ENCODE assay signal across 19 cellular contexts in the genomic region with DNA sequence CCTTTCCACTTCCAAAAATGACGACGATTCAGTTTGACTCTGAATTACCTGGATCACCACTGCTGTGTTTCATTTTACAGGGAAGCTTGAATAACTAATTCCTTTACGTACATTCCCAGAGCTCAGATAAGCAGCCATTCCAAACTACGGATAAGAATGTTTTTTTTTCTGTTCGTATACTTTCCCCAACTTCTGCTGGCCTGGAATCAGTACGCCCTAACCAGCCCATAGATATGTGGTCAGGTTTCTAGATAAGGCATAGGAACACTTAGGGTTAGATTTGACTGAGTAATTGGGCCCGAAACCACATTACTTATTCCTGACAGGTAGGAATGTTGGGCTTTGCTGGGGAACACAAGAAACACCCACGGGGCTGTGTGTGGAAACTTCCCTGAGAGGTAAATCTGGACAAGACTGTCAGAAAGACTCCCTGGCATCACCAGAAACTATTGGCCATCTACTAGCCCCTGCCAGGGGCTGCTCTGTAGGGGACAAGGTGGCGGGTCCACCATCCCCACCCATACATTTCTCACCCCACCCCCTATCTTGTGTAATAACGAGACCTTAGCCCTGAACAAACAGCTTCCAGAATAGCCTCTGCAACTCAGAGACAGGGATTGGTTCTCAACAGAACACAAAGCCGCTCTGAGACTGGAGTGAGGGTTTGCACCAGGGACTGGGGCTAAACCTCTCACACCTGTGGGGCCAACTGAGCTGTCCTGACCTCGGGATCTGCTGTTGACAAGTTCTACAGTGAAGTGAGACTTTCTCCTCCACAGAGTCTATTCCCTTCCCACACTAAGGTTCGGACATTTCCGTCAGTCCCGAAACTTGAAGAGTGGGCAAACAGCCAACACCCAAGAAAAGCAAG. TPM values are rescaled to one million over a fixed set of nuclear protein-coding genes. Genes with fewer than 3 reads are reported as not detected.
A peak's percentile ranks its signal among the peaks of the same experiment; 100 is the strongest.
DNase-seq lines count a peak whose midpoint lies in the region; TF ChIP-seq lines count a peak whose summit lies in the region.
"Had no signal": no experiment of that assay in that cellular context is flagged by ENCODE, and none has a peak within 500 bp of the region (broad histone marks: within the 10 kb centered on the region; RNA-seq: fewer than 3 reads in every experiment).

No MANE protein-coding gene starts in this region.

- H4K20me1 ChIP-seq in hepatocyte (ENCODE audit: insufficient read depth, poor library complexity, severe bottlenecking): no peaks in the 10 kb centered on the region

- peaks cover 73% of the 10 kb centered on the region for H3K79me2 ChIP-seq in hepatocyte

- CTCF ChIA-PET in HEK293 (lab: Yijun Ruan, JAX) (interaction anchor here (0.7 to 2.1 kb wide), 6 partner anchors 9 to 135 kb away, joined by 3 to 11 read pairs (median 6); no protein-coding TSS in a partner anchor), A673 (lab: Charles Lee) (no interaction called here)

- intact Hi-C loops in A673 (cut with micrococcal nuclease; ENCODE audit: unreplicated experiment): no loop called here

- no peaks in the 10 kb centered on the region for H3K9me3 ChIP-seq in HEK293 (ENCODE audit: control insufficient read depth, insufficient read depth, low read depth, low read length)
- no peaks in the 10 kb centered on the region for H3K9me3 ChIP-seq in hepatocyte (ENCODE audit: low read depth)
- no peaks in the 10 kb centered on the region for H3K9me3 ChIP-seq in A673 (ENCODE audit: low read depth, low read length, poor library complexity, severe bottlenecking)
- H3K9me3 ChIP-seq: right atrium auricular region had no signal

- in situ Hi-C loops in GM13976 (cut with MboI; ENCODE audit: low sequenced_read_pairs, unreplicated experiment): no loop called here

- peaks cover 10% of the 10 kb centered on the region for H3K36me3 Mint-ChIP-seq in progenitor cell of endocrine pancreas (ENCODE audit: insufficient read depth)
- H3K36me3 Mint-ChIP-seq: activated naive CD8-positive, alpha-beta T cell treated with anti-CD3 and anti-CD28 coated beads, Interleukin-2, amount 10 ng/mL, durations not matched to agents 7 days and 5 days; natural killer cell treated with Interleukin-12 subunit alpha and Interleukin-12 subunit beta and Interleukin-15 and Interleukin-18, amount 100 ng/mL, for 72 hours had no signal

- no peaks in the 10 kb centered on the region for H3K9me3 Mint-ChIP-seq in progenitor cell of endocrine pancreas (ENCODE audit: low read depth)
- H3K9me3 Mint-ChIP-seq: activated naive CD8-positive, alpha-beta T cell treated with anti-CD3 and anti-CD28 coated beads, Interleukin-2, amount 10 ng/mL, durations not matched to agents 7 days and 5 days; natural killer cell treated with Interleukin-12 subunit alpha and Interleukin-12 subunit beta and Interleukin-15 and Interleukin-18, amount 100 ng/mL, for 72 hours had no signal

- peaks cover 45% of the 10 kb centered on the region for H3K4me1 ChIP-seq in HEK293 (ENCODE audit: control insufficient read depth, insufficient read depth, low read length)
- peaks cover 43% of the 10 kb centered on the region for H3K4me1 ChIP-seq in hepatocyte (ENCODE audit: insufficient read depth)
- peaks cover 4% of the 10 kb centered on the region for H3K4me1 ChIP-seq in A673 (ENCODE audit: insufficient read depth, low read length, poor library complexity, severe bottlenecking)
- H3K4me1 ChIP-seq: right atrium auricular region had no signal

- H3K36me3 ChIP-seq in HEK293 (ENCODE audit: control insufficient read depth in 2 of 2, insufficient read depth in 1 of 2, low read length in 2 of 2) (peaks cover 0 to 40% of the 10 kb centered on the region in 2 experiments; a peak in 2 of 3 replicates), hepatocyte (replicated peaks; ENCODE audit: insufficient read depth, low read depth) (no peaks in the 10 kb centered on the region), A673 (ENCODE audit: insufficient read depth, low read length, poor library complexity, severe bottlenecking) (no peaks in the 10 kb centered on the region)
- H3K36me3 ChIP-seq: right atrium auricular region had no signal

- H3K27ac ChIP-seq in HEK293 (ENCODE audit: extremely low read depth, low read depth, low read length): peak overlapping the region; percentile 72
- H3K27ac ChIP-seq in VCaP: 0 out of 2 replicates have a peak overlapping the region, but pooled peaks have one; percentile 19
- peak overlapping the region; percentile 98 for H3K27ac ChIP-seq in hepatocyte
- H3K27ac ChIP-seq in A673 (ENCODE audit: low read depth, low read length, poor library complexity, severe bottlenecking): no peak overlapping the region
- H3K27ac ChIP-seq: foreskin keratinocyte, right atrium auricular region had no signal

- H3K27ac Mint-ChIP-seq in progenitor cell of endocrine pancreas: peak overlapping the region; percentile 99
- H3K27ac Mint-ChIP-seq: activated CD8-positive, alpha-beta T cell treated with anti-CD3 and anti-CD28 coated beads, Interleukin-2, amount 10 ng/mL, durations not matched to agents 7 days and 5 days; activated naive CD8-positive, alpha-beta T cell treated with anti-CD3 and anti-CD28 coated beads, Interleukin-2, amount 10 ng/mL, durations not matched to agents 7 days and 5 days; effector memory CD8-positive, alpha-beta T cell; natural killer cell treated with Interleukin-12 subunit alpha and Interleukin-12 subunit beta and Interleukin-15 and Interleukin-18, amount 100 ng/mL, for 72 hours had no signal

- peaks cover 48% of the 10 kb centered on the region for H3K4me1 Mint-ChIP-seq in progenitor cell of endocrine pancreas (ENCODE audit: low read depth)
- H3K4me1 Mint-ChIP-seq: activated naive CD8-positive, alpha-beta T cell treated with anti-CD3 and anti-CD28 coated beads, Interleukin-2, amount 10 ng/mL, durations not matched to agents 7 days and 5 days had no signal

- 34% methylated on average over 15 of the region's 15 CpGs for WGBS in hepatocyte (ENCODE audit: low lambda C conversion rate, missing lambda C conversion rate)

- DNase-seq in hepatocyte (ENCODE audit: low spot score) (peak; percentile 60), progenitor cell of endocrine pancreas (ENCODE audit: low spot score, unreplicated experiment) (no peak), A673 (ENCODE audit: low spot score) (no peak), HK-2 (ENCODE audit: unreplicated experiment) (no peak), GM13976 (ENCODE audit: low spot score) (no peak)
- no peak for DNase-seq in activated CD4-positive, CD25-positive, alpha-beta regulatory T cell treated with anti-CD3 and anti-CD28 coated beads, Interleukin-2, amount 50 U/mL, for 72 hours
- DNase-seq: activated CD8-positive, alpha-beta T cell treated with anti-CD3 and anti-CD28 coated beads, Interleukin-2, amount 10 ng/mL, durations not matched to agents 7 days and 5 days; activated naive CD8-positive, alpha-beta T cell treated with anti-CD3 and anti-CD28 coated beads, Interleukin-2, amount 10 ng/mL, durations not matched to agents 7 days and 5 days; central memory CD4-positive, alpha-beta T cell; effector memory CD8-positive, alpha-beta T cell; GF-D8; H7; NCI-H187 treated with DMSO at 0.1 percent for 48 hours; NCI-H510A had no signal

- TF ChIP-seq CTCF in HEK293 (tag by site-specific recombination; IDR thresholded peaks at IDR 0.05): no peak
- no peak for TF ChIP-seq CTCF in VCaP (conservative IDR thresholded peaks at IDR 0.05)
- no peak for TF ChIP-seq CTCF in hepatocyte (IDR thresholded peaks at IDR 0.05; ENCODE audit: poor library complexity)
- TF ChIP-seq CTCF in progenitor cell of endocrine pancreas (IDR thresholded peaks at IDR 0.05; ENCODE audit: unreplicated experiment): no peak
- TF ChIP-seq CTCF in A673 (conservative IDR thresholded peaks at IDR 0.05; ENCODE audit: low read depth, low read length): no peak
- no peak for TF ChIP-seq CTCF in GM13976 (IDR thresholded peaks at IDR 0.05; ENCODE audit: borderline replicate concordance, control extremely low read depth, extremely low read depth, insufficient read depth, missing control alignments)

- H3K27me3 Mint-ChIP-seq in progenitor cell of endocrine pancreas: no peaks in the 10 kb centered on the region

- BruUV-seq in A673 (replicated peaks; lab: Mats Ljungman, UMichigan): no TSS peak

- no peak overlapping the region for H3K4me3 ChIP-seq in HEK293 (ENCODE audit: low read depth, low read length)
- H3K4me3 ChIP-seq in hepatocyte: no peak overlapping the region
- no peak overlapping the region for H3K4me3 ChIP-seq in A673 (ENCODE audit: low read depth, low read length, poor library complexity, severe bottlenecking)
- H3K4me3 ChIP-seq: right atrium auricular region had no signal

- H3K9me2 ChIP-seq in hepatocyte (replicated peaks; ENCODE audit: insufficient read depth): no peaks in the 10 kb centered on the region

- H3K4me3 Mint-ChIP-seq in progenitor cell of endocrine pancreas (ENCODE audit: low read depth): peak overlapping the region; percentile 44
- H3K4me3 Mint-ChIP-seq: activated CD8-positive, alpha-beta T cell treated with anti-CD3 and anti-CD28 coated beads, Interleukin-2, amount 10 ng/mL, durations not matched to agents 7 days and 5 days; activated naive CD8-positive, alpha-beta T cell treated with anti-CD3 and anti-CD28 coated beads, Interleukin-2, amount 10 ng/mL, durations not matched to agents 7 days and 5 days; effector memory CD8-positive, alpha-beta T cell; natural killer cell treated with Interleukin-12 subunit alpha and Interleukin-12 subunit beta and Interleukin-15 and Interleukin-18, amount 100 ng/mL, for 72 hours had no signal

- POLR2A ChIA-PET in HEK293 (lab: Yijun Ruan, JAX) (interaction anchor here (0.6 to 4.6 kb wide), 9 partner anchors 8 to 1944 kb away, joined by 3 to 26 read pairs (median 5); a partner anchor contains a TSS), A673 (lab: Charles Lee; ENCODE audit: low non-redundant PET) (no interaction called here)

- peak overlapping the region; percentile 54 for H3K4me2 ChIP-seq in hepatocyte

- H3K27me3 ChIP-seq in hepatocyte (no peaks in the 10 kb centered on the region), A673 (replicated peaks; ENCODE audit: insufficient read depth, low read depth, low read length, poor library complexity) (no peaks in the 10 kb centered on the region)
- H3K27me3 ChIP-seq: foreskin keratinocyte, right atrium auricular region had no signal

- H2AFZ ChIP-seq in hepatocyte: no peak overlapping the region

TF ChIP-seq in HEK293, 187 proteins besides CTCF, POLR2A, EP300 and RAD21 (continues in another document):
- no peak for TF ChIP-seq BCL11B (tag by site-specific recombination; IDR thresholded peaks at IDR 0.05; ENCODE audit: low read depth)

RNA-seq across cellular contexts. Expression of a gene that starts 15.6 kb away (rescaled TPM):
- total RNA-seq in hepatocyte (67.6 and 67.9 TPM in 2 replicates), progenitor cell of endocrine pancreas (33.9 and 40.2 TPM in 2 replicates), A673 (2021) (10.5 and 12.1 TPM in 2 replicates)
- 44.3 and 54.2 TPM in 2 replicates for polyA plus RNA-seq in hepatocyte

RNA-seq across cellular contexts. Expression of a gene that starts 31.9 kb away (rescaled TPM):
- total RNA-seq in hepatocyte: 6.7 and 14.5 TPM in 2 replicates
- 6.8 and 9.7 TPM in 2 replicates for polyA plus RNA-seq in hepatocyte
- total RNA-seq in progenitor cell of endocrine pancreas: 13.4 and 15.6 TPM in 2 replicates
- total RNA-seq in A673 (2021): 12.4 and 16.6 TPM in 2 replicates
